2 cellular contexts compared by ENCODE assay signal in the genomic region with DNA sequence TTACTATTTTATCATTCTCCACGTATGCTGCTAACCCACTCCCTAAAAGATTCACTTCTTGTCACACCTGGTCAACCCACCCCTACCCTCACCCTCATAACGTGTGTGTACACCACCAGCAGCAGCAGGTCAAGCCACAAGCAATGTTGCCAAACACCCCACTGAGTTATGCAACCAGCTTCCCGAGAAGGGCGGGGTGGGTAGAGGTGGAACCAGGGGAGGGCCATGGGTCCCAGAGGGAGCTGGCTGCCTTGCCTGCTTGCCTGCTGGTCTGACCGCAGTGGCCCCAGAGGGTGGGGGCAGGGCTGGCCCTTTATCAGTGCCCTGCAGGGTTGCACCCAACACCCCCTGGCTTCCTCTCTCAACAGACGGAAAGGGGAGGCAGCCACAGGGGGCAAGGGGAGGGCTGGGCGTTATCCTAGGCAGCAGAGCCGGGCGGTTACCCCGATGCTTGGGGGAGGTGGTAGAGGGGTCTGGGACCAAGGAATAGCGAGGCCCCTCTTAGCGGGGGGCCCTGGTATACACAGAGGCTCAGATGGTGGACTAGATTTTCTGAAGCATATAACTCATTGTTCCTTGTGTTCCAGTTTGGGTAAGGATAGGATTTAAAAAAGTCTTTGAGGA.
TF ChIP-seq lines count a peak whose summit lies in the region.

No MANE protein-coding gene starts in this region.

TF ChIP-seq in GM12878, 131 proteins besides CTCF, POLR2A, EP300 and RAD21:
- no peak for TF ChIP-seq IKZF2 (IDR thresholded peaks at IDR 0.05)
- TF ChIP-seq, protein P1, sequence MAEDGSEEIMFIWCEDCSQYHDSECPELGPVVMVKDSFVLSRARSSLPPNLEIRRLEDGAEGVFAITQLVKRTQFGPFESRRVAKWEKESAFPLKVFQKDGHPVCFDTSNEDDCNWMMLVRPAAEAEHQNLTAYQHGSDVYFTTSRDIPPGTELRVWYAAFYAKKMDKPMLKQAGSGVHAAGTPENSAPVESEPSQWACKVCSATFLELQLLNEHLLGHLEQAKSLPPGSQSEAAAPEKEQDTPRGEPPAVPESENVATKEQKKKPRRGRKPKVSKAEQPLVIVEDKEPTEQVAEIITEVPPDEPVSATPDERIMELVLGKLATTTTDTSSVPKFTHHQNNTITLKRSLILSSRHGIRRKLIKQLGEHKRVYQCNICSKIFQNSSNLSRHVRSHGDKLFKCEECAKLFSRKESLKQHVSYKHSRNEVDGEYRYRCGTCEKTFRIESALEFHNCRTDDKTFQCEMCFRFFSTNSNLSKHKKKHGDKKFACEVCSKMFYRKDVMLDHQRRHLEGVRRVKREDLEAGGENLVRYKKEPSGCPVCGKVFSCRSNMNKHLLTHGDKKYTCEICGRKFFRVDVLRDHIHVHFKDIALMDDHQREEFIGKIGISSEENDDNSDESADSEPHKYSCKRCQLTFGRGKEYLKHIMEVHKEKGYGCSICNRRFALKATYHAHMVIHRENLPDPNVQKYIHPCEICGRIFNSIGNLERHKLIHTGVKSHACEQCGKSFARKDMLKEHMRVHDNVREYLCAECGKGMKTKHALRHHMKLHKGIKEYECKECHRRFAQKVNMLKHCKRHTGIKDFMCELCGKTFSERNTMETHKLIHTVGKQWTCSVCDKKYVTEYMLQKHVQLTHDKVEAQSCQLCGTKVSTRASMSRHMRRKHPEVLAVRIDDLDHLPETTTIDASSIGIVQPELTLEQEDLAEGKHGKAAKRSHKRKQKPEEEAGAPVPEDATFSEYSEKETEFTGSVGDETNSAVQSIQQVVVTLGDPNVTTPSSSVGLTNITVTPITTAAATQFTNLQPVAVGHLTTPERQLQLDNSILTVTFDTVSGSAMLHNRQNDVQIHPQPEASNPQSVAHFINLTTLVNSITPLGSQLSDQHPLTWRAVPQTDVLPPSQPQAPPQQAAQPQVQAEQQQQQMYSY (CRISPR knock-in tag; IDR thresholded peaks at IDR 0.05) = no peak
- TF ChIP-seq CBX3 (IDR thresholded peaks at IDR 0.05; ENCODE audit: borderline replicate concordance, low read depth) = no peak
- no peak for TF ChIP-seq KAT2A (conservative IDR thresholded peaks at IDR 0.05; ENCODE audit: control insufficient read depth, low read depth, low read length)
- TF ChIP-seq, protein P2, sequence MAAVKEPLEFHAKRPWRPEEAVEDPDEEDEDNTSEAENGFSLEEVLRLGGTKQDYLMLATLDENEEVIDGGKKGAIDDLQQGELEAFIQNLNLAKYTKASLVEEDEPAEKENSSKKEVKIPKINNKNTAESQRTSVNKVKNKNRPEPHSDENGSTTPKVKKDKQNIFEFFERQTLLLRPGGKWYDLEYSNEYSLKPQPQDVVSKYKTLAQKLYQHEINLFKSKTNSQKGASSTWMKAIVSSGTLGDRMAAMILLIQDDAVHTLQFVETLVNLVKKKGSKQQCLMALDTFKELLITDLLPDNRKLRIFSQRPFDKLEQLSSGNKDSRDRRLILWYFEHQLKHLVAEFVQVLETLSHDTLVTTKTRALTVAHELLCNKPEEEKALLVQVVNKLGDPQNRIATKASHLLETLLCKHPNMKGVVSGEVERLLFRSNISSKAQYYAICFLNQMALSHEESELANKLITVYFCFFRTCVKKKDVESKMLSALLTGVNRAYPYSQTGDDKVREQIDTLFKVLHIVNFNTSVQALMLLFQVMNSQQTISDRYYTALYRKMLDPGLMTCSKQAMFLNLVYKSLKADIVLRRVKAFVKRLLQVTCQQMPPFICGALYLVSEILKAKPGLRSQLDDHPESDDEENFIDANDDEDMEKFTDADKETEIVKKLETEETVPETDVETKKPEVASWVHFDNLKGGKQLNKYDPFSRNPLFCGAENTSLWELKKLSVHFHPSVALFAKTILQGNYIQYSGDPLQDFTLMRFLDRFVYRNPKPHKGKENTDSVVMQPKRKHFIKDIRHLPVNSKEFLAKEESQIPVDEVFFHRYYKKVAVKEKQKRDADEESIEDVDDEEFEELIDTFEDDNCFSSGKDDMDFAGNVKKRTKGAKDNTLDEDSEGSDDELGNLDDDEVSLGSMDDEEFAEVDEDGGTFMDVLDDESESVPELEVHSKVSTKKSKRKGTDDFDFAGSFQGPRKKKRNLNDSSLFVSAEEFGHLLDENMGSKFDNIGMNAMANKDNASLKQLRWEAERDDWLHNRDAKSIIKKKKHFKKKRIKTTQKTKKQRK (IDR thresholded peaks at IDR 0.05; ENCODE audit: low read depth, low read length) = no peak
- no peak for TF ChIP-seq JUND (IDR thresholded peaks at IDR 0.05; ENCODE audit: low read depth, low read length)
- TF ChIP-seq ASH2L (IDR thresholded peaks at IDR 0.05; ENCODE audit: borderline replicate concordance, low read depth) = no peak
- no peak for TF ChIP-seq SUPT20H (IDR thresholded peaks at IDR 0.05; ENCODE audit: borderline replicate concordance, control insufficient read depth, low read depth, low read length)
- TF ChIP-seq SMAD5 (IDR thresholded peaks at IDR 0.05; ENCODE audit: low read depth) = no peak
- TF ChIP-seq, protein P3, sequence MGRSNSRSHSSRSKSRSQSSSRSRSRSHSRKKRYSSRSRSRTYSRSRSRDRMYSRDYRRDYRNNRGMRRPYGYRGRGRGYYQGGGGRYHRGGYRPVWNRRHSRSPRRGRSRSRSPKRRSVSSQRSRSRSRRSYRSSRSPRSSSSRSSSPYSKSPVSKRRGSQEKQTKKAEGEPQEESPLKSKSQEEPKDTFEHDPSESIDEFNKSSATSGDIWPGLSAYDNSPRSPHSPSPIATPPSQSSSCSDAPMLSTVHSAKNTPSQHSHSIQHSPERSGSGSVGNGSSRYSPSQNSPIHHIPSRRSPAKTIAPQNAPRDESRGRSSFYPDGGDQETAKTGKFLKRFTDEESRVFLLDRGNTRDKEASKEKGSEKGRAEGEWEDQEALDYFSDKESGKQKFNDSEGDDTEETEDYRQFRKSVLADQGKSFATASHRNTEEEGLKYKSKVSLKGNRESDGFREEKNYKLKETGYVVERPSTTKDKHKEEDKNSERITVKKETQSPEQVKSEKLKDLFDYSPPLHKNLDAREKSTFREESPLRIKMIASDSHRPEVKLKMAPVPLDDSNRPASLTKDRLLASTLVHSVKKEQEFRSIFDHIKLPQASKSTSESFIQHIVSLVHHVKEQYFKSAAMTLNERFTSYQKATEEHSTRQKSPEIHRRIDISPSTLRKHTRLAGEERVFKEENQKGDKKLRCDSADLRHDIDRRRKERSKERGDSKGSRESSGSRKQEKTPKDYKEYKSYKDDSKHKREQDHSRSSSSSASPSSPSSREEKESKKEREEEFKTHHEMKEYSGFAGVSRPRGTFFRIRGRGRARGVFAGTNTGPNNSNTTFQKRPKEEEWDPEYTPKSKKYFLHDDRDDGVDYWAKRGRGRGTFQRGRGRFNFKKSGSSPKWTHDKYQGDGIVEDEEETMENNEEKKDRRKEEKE (IDR thresholded peaks at IDR 0.05) = no peak
- no peak for TF ChIP-seq GABPA (IDR thresholded peaks at IDR 0.05; ENCODE audit: low read depth)
TF ChIP-seq in GM12878: peak in this region for 0.

TF ChIP-seq in liver, 16 proteins besides CTCF, POLR2A, EP300 and RAD21:
- TF ChIP-seq TAF1 (conservative IDR thresholded peaks at IDR 0.05) (no peak), EGR1 (IDR thresholded peaks at IDR 0.05; ENCODE audit: low read depth in 2 of 2) (no peak), FOXA1 (IDR thresholded peaks at IDR 0.05) (no peak), YY1 (IDR thresholded peaks at IDR 0.05) (peak; percentile 34), NR2F2 (IDR thresholded peaks at IDR 0.05) (peak; percentile 64), JUND (IDR thresholded peaks at IDR 0.05) (no peak), GABPA (IDR thresholded peaks at IDR 0.05 in 1 of 2, conservative IDR thresholded peaks at IDR 0.05 in 1 of 2) (no peak), SP1 (IDR thresholded peaks at IDR 0.05) (peak; percentile 35), HNF4A (conservative IDR thresholded peaks at IDR 0.05) (peak; percentile 21 to 31), FOXA2 (IDR thresholded peaks at IDR 0.05) (no peak), HNF4G (IDR thresholded peaks at IDR 0.05) (no peak), RXRA (IDR thresholded peaks at IDR 0.05) (peak; percentile 51 to 64)
- TF ChIP-seq, protein P4, sequence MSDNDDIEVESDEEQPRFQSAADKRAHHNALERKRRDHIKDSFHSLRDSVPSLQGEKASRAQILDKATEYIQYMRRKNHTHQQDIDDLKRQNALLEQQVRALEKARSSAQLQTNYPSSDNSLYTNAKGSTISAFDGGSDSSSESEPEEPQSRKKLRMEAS (IDR thresholded peaks at IDR 0.05) = no peak
- TF ChIP-seq, protein P5, sequence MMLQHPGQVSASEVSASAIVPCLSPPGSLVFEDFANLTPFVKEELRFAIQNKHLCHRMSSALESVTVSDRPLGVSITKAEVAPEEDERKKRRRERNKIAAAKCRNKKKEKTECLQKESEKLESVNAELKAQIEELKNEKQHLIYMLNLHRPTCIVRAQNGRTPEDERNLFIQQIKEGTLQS (IDR thresholded peaks at IDR 0.05) = no peak
- TF ChIP-seq, protein P6, sequence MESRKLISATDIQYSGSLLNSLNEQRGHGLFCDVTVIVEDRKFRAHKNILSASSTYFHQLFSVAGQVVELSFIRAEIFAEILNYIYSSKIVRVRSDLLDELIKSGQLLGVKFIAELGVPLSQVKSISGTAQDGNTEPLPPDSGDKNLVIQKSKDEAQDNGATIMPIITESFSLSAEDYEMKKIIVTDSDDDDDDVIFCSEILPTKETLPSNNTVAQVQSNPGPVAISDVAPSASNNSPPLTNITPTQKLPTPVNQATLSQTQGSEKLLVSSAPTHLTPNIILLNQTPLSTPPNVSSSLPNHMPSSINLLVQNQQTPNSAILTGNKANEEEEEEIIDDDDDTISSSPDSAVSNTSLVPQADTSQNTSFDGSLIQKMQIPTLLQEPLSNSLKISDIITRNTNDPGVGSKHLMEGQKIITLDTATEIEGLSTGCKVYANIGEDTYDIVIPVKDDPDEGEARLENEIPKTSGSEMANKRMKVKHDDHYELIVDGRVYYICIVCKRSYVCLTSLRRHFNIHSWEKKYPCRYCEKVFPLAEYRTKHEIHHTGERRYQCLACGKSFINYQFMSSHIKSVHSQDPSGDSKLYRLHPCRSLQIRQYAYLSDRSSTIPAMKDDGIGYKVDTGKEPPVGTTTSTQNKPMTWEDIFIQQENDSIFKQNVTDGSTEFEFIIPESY (IDR thresholded peaks at IDR 0.05) = no peak
- TF ChIP-seq, protein P7, sequence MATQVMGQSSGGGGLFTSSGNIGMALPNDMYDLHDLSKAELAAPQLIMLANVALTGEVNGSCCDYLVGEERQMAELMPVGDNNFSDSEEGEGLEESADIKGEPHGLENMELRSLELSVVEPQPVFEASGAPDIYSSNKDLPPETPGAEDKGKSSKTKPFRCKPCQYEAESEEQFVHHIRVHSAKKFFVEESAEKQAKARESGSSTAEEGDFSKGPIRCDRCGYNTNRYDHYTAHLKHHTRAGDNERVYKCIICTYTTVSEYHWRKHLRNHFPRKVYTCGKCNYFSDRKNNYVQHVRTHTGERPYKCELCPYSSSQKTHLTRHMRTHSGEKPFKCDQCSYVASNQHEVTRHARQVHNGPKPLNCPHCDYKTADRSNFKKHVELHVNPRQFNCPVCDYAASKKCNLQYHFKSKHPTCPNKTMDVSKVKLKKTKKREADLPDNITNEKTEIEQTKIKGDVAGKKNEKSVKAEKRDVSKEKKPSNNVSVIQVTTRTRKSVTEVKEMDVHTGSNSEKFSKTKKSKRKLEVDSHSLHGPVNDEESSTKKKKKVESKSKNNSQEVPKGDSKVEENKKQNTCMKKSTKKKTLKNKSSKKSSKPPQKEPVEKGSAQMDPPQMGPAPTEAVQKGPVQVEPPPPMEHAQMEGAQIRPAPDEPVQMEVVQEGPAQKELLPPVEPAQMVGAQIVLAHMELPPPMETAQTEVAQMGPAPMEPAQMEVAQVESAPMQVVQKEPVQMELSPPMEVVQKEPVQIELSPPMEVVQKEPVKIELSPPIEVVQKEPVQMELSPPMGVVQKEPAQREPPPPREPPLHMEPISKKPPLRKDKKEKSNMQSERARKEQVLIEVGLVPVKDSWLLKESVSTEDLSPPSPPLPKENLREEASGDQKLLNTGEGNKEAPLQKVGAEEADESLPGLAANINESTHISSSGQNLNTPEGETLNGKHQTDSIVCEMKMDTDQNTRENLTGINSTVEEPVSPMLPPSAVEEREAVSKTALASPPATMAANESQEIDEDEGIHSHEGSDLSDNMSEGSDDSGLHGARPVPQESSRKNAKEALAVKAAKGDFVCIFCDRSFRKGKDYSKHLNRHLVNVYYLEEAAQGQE (IDR thresholded peaks at IDR 0.05) = no peak
TF ChIP-seq in liver: peak in this region for 5.
